7 cellular contexts compared by ENCODE assay signal in the genomic region with DNA sequence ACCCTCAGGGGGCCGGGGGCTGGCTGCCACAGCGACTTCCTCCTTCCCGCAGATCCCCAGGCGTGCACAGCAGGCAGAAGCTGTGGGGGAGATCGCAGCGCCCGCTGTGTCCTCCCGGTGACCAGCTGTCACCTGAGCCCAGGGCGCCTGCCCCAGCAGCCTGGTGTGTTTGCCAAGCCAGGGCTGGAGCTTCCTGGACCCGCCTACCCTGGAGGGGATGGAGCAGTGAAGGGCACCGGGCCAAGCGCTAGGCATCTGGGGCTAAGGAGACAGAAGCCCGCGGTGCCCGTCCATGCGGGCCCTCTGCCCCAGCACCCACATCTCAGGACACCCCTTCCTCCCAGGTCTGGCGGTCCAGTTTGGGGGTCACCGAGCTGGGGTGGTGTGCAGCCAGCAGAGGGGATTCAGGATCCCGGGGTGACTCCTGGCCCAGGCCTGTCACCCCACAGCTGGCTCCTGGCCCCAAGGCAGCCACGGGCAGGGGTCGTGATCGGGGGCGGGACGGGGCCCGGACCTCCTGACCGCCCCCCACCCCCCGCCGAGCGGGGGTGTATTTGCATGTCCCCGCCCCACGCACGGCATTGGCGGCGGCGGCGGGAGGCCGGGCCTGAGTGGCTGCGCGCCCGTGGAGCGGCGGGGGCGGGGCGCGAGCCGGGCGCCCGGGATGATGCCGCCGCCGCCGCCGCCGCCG. TPM values are rescaled to one million over a fixed set of nuclear protein-coding genes. Genes with fewer than 3 reads are reported as not detected.
DNase-seq lines count a peak whose midpoint lies in the region; ATAC-seq and TF ChIP-seq lines count a peak whose summit lies in the region.

A gene with protein sequence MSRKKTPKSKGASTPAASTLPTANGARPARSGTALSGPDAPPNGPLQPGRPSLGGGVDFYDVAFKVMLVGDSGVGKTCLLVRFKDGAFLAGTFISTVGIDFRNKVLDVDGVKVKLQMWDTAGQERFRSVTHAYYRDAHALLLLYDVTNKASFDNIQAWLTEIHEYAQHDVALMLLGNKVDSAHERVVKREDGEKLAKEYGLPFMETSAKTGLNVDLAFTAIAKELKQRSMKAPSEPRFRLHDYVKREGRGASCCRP (plus strand): TSS at position 645 of the 691 bp plus-strand sequence. CDS start 159 bp downstream, outside the sequence.

- ATAC-seq in gastrocnemius medialis (peak; percentile 91 to 92), HG02938 (IDR thresholded peaks at IDR 0.05; ENCODE audit: unreplicated experiment) (no peak)

- H3K36me3 ChIP-seq in gastrocnemius medialis: no peaks in the 10 kb centered on the region

- in situ Hi-C loops in T47D (cut with HindIII; ENCODE audit: low pct_unique_long_range_greater_than_20kb, low sequenced_read_pairs): no loop called here
- in situ Hi-C loops in gastrocnemius medialis (cut with MboI; ENCODE audit: low sequenced_read_pairs in 4 of 4): loop anchor here in 1 of 4 donors (10.0 kb wide), 1 partner anchor 133 kb away; the partner anchor contains the start of gene NPW

- no peak for TF ChIP-seq CTCF in GM12865 (IDR thresholded peaks at IDR 0.05; ENCODE audit: insufficient read depth, low read depth, low read length, missing control alignments)
- TF ChIP-seq CTCF in gastrocnemius medialis (IDR thresholded peaks at IDR 0.05 in 4 of 5, conservative IDR thresholded peaks at IDR 0.05 in 1 of 5): peak in 1 of 5 experiments; percentile 9

- intact Hi-C loops in gastrocnemius medialis (cut with DNase I; ENCODE audit: low total_unique reads): loop anchor here (2.0 kb wide), 1 partner anchor 27 kb away; no protein-coding TSS in a partner anchor

- no peaks in the 10 kb centered on the region for H3K27me3 ChIP-seq in gastrocnemius medialis

- H3K4me3 ChIP-seq in GM12865 (ENCODE audit: low read depth, low read length) (peak within 1 kb of the TSS; percentile 32), iPS-11a (ENCODE audit: low read depth, low read length) (peak within 1 kb of the TSS; percentile 65), gastrocnemius medialis (peak within 1 kb of the TSS; percentile 57 to 68 (median 60))

- peaks cover 35 to 44% of the 10 kb centered on the region in 2 donors for H3K4me1 ChIP-seq in gastrocnemius medialis

- DNase-seq in GM12865 (ENCODE audit: low read depth) (peak; percentile 44), NCI-H1417 (lab: John Stamatoyannopoulos, UW) (peak; percentile 88 to 95 (median 88)), T-helper 2 cell (peak in 4 of 5 experiments; percentile 41 to 75 (median 46)), T47D (ENCODE audit: low read depth in 1 of 2, low spot score in 1 of 2) (peak; percentile 95 to 96), gastrocnemius medialis (peak; percentile 89 to 94)

- H3K9me3 ChIP-seq in gastrocnemius medialis: no peaks in the 10 kb centered on the region

- TF ChIP-seq POLR2A in gastrocnemius medialis (IDR thresholded peaks at IDR 0.05): peak in 1 of 2 donors; percentile 40

- H3K27ac ChIP-seq in gastrocnemius medialis: peak within 1 kb of the TSS; percentile 90 to 100 (median 96)

RNA-seq across cellular contexts. Expression of the gene that starts here (rescaled TPM):
- 1 to 10 TPM in 2 of 4 donors, not detected in 2; 1.3 to 4.2 TPM for total RNA-seq in gastrocnemius medialis

Comparison
In these comparisons a context has a peak if more than half of its experiments do, and no peak if none do; other contexts are left out.
1. DNase-seq: peak in every context shown above with its lines; median percentile 96 in T47D; 92 in gastrocnemius medialis; 88 in NCI-H1417; 46 in T-helper 2 cell; 44 in GM12865.